Comparison of ENCODE assay signal across 11 cellular contexts in genomic region chr19:17775991-17776803, GRCh38. TPM values are rescaled to one million over a fixed set of nuclear protein-coding genes. Genes with fewer than 3 reads are reported as not detected.
DNase-seq lines count a peak whose midpoint lies in the region; ATAC-seq and TF ChIP-seq lines count a peak whose summit lies in the region.
"Had no signal": no experiment of that assay in that cellular context is flagged by ENCODE, and none has a peak within 500 bp of the region (broad histone marks: within the 10 kb centered on the region; RNA-seq: fewer than 3 reads in every experiment).

No MANE protein-coding gene starts in this region.

- no peaks in the 10 kb centered on the region for H3K9me3 Mint-ChIP-seq in stimulated activated naive CD8-positive, alpha-beta T cell treated with anti-CD3 and anti-CD28 coated beads, Interleukin-15, amount 100 ng/mL, for 72 hours
- H3K9me3 Mint-ChIP-seq in GM23338 = no peaks in the 10 kb centered on the region
- H3K9me3 Mint-ChIP-seq: T-cell had no signal

- peak overlapping the region; percentile 46 for H3K4me2 ChIP-seq in PC-9
- H3K4me2 ChIP-seq in GM23338 = no peak overlapping the region

- peak overlapping the region in 1 of 2 donors; percentile 68 for H3K4me3 Mint-ChIP-seq in stimulated activated naive CD8-positive, alpha-beta T cell treated with anti-CD3 and anti-CD28 coated beads, Interleukin-15, amount 100 ng/mL, for 72 hours
- H3K4me3 Mint-ChIP-seq in GM23338 = no peak overlapping the region

- no peak overlapping the region for H2AFZ ChIP-seq in PC-9
- no peak overlapping the region for H2AFZ ChIP-seq in GM23338

- POLR2A ChIA-PET in PC-9 (lab: Charles Lee; ENCODE audit: unreplicated experiment) = no interaction called here

- H3F3A ChIP-seq in PC-9 (ENCODE audit: insufficient read depth, low read depth) = peaks cover 18% of the 10 kb centered on the region
- H3F3A ChIP-seq in GM23338 (replicated peaks; ENCODE audit: low read depth) = 0 out of 2 replicates have a peak, but pooled peaks cover 5% of the 10 kb centered on the region

- peaks cover 6% of the 10 kb centered on the region; the same call in 2 of the 3 replicates for H3K36me3 Mint-ChIP-seq in GM23338 (ENCODE audit: low read depth)

- no peak overlapping the region for H3K27ac ChIP-seq in PC-9
- H3K27ac ChIP-seq in GM23338 (ENCODE audit: low read depth) = no peak overlapping the region
- H3K27ac ChIP-seq: coronary artery had no signal

- BruUV-seq in PC-9 (replicated peaks; lab: Mats Ljungman, UMichigan) = no TSS peak

- peaks cover 8% of the 10 kb centered on the region; the same call in 1 of the 2 replicates for H3K79me2 ChIP-seq in PC-9 (ENCODE audit: low read depth)
- H3K79me2 ChIP-seq in GM23338 (replicated peaks; ENCODE audit: insufficient read depth) = no peaks in the 10 kb centered on the region

- H3K27me3 Mint-ChIP-seq in stimulated activated naive CD8-positive, alpha-beta T cell treated with anti-CD3 and anti-CD28 coated beads, Interleukin-15, amount 100 ng/mL, for 72 hours = no peaks in the 10 kb centered on the region
- peaks cover 16% of the 10 kb centered on the region for H3K27me3 Mint-ChIP-seq in GM23338 (ENCODE audit: insufficient read depth, low read depth, poor library complexity)
- H3K27me3 Mint-ChIP-seq: T-cell had no signal

- peak overlapping the region; percentile 36 to 92 for H3K27ac Mint-ChIP-seq in stimulated activated naive CD8-positive, alpha-beta T cell treated with anti-CD3 and anti-CD28 coated beads, Interleukin-15, amount 100 ng/mL, for 72 hours
- H3K27ac Mint-ChIP-seq in GM23338 = no peak overlapping the region

- H4K20me1 ChIP-seq in PC-9 (ENCODE audit: insufficient read depth) (no peaks in the 10 kb centered on the region), GM23338 (replicated peaks; ENCODE audit: insufficient read depth) (no peaks in the 10 kb centered on the region)

- ATAC-seq in activated CD4-positive, CD25-positive, alpha-beta regulatory T cell treated with anti-CD3 and anti-CD28 coated beads, Interleukin-2, amount 50 U/mL, for 24 hours = peak; percentile 54 to 58
- ATAC-seq in HG02852 (IDR thresholded peaks at IDR 0.05; ENCODE audit: unreplicated experiment) (peak; percentile 66), GM23338 (no peak)
- peak; percentile 74 for ATAC-seq in stimulated activated naive CD8-positive, alpha-beta T cell treated with anti-CD3 and anti-CD28 coated beads, Interleukin-15, amount 100 ng/mL, for 72 hours

- H3K4me1 Mint-ChIP-seq in stimulated activated naive CD8-positive, alpha-beta T cell treated with anti-CD3 and anti-CD28 coated beads, Interleukin-15, amount 100 ng/mL, for 72 hours = peaks cover 55% of the 10 kb centered on the region
- H3K4me1 Mint-ChIP-seq in GM23338 = peaks cover 5% of the 10 kb centered on the region

- intact Hi-C loops in PC-9 (cut with micrococcal nuclease; ENCODE audit: unreplicated experiment) = loop anchor here (5.0 kb wide), 1 partner anchor 309 kb away; no protein-coding TSS in a partner anchor

- H3K4me3 ChIP-seq in PC-9 = no peak overlapping the region
- H3K4me3 ChIP-seq in GM23338 = no peak overlapping the region
- H3K4me3 ChIP-seq: coronary artery had no signal

- no peak for TF ChIP-seq CTCF in PC-9 (conservative IDR thresholded peaks at IDR 0.05)
- no peak for TF ChIP-seq CTCF in GM23338 (conservative IDR thresholded peaks at IDR 0.05; ENCODE audit: low read depth in 2 of 2)

- H3K9me3 ChIP-seq in PC-9 (ENCODE audit: insufficient read depth, low read depth) = no peaks in the 10 kb centered on the region

- H3K36me3 ChIP-seq in PC-9 (ENCODE audit: low read depth) (no peaks in the 10 kb centered on the region), GM23338 (ENCODE audit: insufficient read depth) (no peaks in the 10 kb centered on the region)

- H3K27me3 ChIP-seq in PC-9 (ENCODE audit: insufficient read depth, low read depth) (no peaks in the 10 kb centered on the region), GM23338 (ENCODE audit: insufficient read depth) (no peaks in the 10 kb centered on the region)

- H3K4me1 ChIP-seq in PC-9 (replicated peaks; ENCODE audit: insufficient read depth) (peaks cover 18% of the 10 kb centered on the region), GM23338 (ENCODE audit: insufficient read depth) (no peaks in the 10 kb centered on the region)

- CTCF ChIA-PET in PC-9 (lab: Charles Lee) = interaction anchor here (0.9 to 1.7 kb wide), 2 partner anchors 10 to 265 kb away, joined by 3 read pairs; no protein-coding TSS in a partner anchor

- no peak for DNase-seq in activated CD4-positive, CD25-positive, alpha-beta regulatory T cell treated with anti-CD3 and anti-CD28 coated beads, Interleukin-2, amount 50 U/mL, for 72 hours
- DNase-seq in PC-9 = peak in 1 of 2 experiments; percentile 55
- peak in 1 of 2 donors; percentile 42 for DNase-seq in stimulated activated naive CD8-positive, alpha-beta T cell treated with anti-CD3 and anti-CD28 coated beads, Interleukin-15, amount 100 ng/mL, for 72 hours
- no peak for DNase-seq in cortex of kidney (lab: John Stamatoyannopoulos, UW)
- no peak for DNase-seq in GM23338 (ENCODE audit: low spot score)
- no peak for DNase-seq in NCI-H524 (lab: John Stamatoyannopoulos, UW)
- DNase-seq: 8988T had no signal

- H3K9me2 ChIP-seq in PC-9 (ENCODE audit: insufficient read depth) (no peaks in the 10 kb centered on the region), GM23338 (ENCODE audit: insufficient read depth) (no peaks in the 10 kb centered on the region)

TF ChIP-seq in GM23338, 12 proteins besides CTCF, POLR2A, EP300 and RAD21:
- no peak for TF ChIP-seq ZNF114 (CRISPR knock-in tag; IDR thresholded peaks at IDR 0.05)
- TF ChIP-seq POLR2AphosphoS5 (IDR thresholded peaks at IDR 0.05; ENCODE audit: low read depth) = no peak
- no peak for TF ChIP-seq NANOG (IDR thresholded peaks at IDR 0.05; ENCODE audit: borderline replicate concordance)
- no peak for TF ChIP-seq CREB1 (CRISPR knock-in tag; IDR thresholded peaks at IDR 0.05; ENCODE audit: low read depth)
- no peak for TF ChIP-seq EZH2 (IDR thresholded peaks at IDR 0.05; ENCODE audit: low read depth, unreplicated experiment)
- no peak for TF ChIP-seq JUNB (IDR thresholded peaks at IDR 0.05; ENCODE audit: unreplicated experiment)
- no peak for TF ChIP-seq STAT1 (IDR thresholded peaks at IDR 0.05; ENCODE audit: unreplicated experiment)
- no peak for TF ChIP-seq REST (IDR thresholded peaks at IDR 0.05; ENCODE audit: unreplicated experiment)

RNA-seq across cellular contexts. Expression of gene B3GNT3, which starts 18.7 kb away (rescaled TPM):
- total RNA-seq in PC-9 (2021) = 47.7 and 65.9 TPM in 2 replicates
- total RNA-seq in GM23338 (2014; rRNA removed; shearing (Covaris generic)) = 1.0 and 1.9 TPM in 2 replicates
- 0.90 and 0.99 TPM in 2 replicates for polyA plus RNA-seq in GM23338 (2016; fragmentation: Nextera tagmentation; extraction: Ambion mirVana)

RNA-seq across cellular contexts. Expression of gene FCHO1, which starts 24.9 kb away (rescaled TPM):
- total RNA-seq in PC-9 (2021) = 34.8 and 36.5 TPM in 2 replicates
- 22.4 and 42.3 TPM in 2 replicates for total RNA-seq in GM23338 (2014; rRNA removed; shearing (Covaris generic))
- polyA plus RNA-seq in GM23338 (2016; fragmentation: Nextera tagmentation; extraction: Ambion mirVana) = 14.9 and 18.5 TPM in 2 replicates

RNA-seq across cellular contexts. Expression of gene INSL3, which starts 45.1 kb away (rescaled TPM):
- 3.2 and 4.0 TPM in 2 replicates for total RNA-seq in PC-9 (2021)
- not detected in 2 replicates for total RNA-seq in GM23338 (2014; rRNA removed; shearing (Covaris generic))
- 0.76 and 1.5 TPM in 2 replicates for polyA plus RNA-seq in GM23338 (2016; fragmentation: Nextera tagmentation; extraction: Ambion mirVana)

RNA-seq across cellular contexts. Expression of gene MAP1S, which starts 56.9 kb away (rescaled TPM):
- 74.6 and 86.9 TPM in 2 replicates for total RNA-seq in PC-9 (2021)
- total RNA-seq in GM23338 (2014; rRNA removed; shearing (Covaris generic)) = 67.6 and 102 TPM in 2 replicates
- polyA plus RNA-seq in GM23338 (2016; fragmentation: Nextera tagmentation; extraction: Ambion mirVana) = 104 and 118 TPM in 2 replicates

Comparison
In these comparisons a context has a peak if more than half of its experiments do, and no peak if none do; other contexts are left out.
1. RNA of gene B3GNT3, which starts 18.7 kb away (total RNA-seq): 47.7 to 65.9 TPM in PC-9; 1.0 to 1.9 TPM in GM23338; every median in the first group is over 10 times any median in the second.